8 cellular contexts compared by ENCODE assay signal in the genomic region with DNA sequence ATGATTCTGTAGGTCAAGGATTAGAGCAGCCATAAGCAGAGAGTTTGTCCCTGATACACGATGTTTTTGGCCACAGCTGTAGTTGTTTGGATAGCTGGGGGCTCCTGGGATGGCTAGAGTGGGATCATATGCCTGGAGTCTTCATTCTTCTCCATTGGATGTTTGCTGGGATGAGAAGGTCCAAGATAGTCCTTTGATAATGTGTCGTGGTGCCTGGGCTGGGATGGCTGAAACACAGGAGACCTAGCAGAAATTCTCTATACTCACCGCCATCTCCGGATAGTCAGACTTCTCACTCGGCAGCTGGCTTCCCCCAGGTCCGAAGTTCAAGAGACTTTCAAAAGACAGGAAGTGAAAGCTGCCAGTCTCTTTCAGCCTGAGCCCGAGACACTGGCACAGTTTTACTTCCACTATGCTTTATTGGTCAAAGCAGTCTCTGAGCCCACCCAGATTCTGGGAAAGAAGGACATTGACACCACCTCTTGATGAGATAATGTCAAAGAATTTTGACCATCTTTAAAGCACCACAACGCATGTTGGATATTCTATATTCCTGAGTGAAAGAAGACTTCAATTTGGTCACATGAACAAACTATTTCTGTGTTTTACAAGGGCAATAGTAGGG. TPM values are rescaled to one million over a fixed set of nuclear protein-coding genes. Genes with fewer than 3 reads are reported as not detected.
DNase-seq lines count a peak whose midpoint lies in the region; ATAC-seq and TF ChIP-seq lines count a peak whose summit lies in the region.

No MANE protein-coding gene starts in this region.

- H3K27me3 ChIP-seq in DOHH2 (ENCODE audit: control insufficient read depth, low read length) (peaks cover 16% of the 10 kb centered on the region), body of pancreas (no peaks in the 10 kb centered on the region), neutrophil (no peaks in the 10 kb centered on the region)

- no peak for TF ChIP-seq CTCF in DOHH2 (IDR thresholded peaks at IDR 0.05; ENCODE audit: low read depth, low read length, poor library complexity, severe bottlenecking)
- TF ChIP-seq CTCF in body of pancreas (IDR thresholded peaks at IDR 0.05), result no peak
- no peak for TF ChIP-seq CTCF in neutrophil (IDR thresholded peaks at IDR 0.05)

- H3K4me3 ChIP-seq in DOHH2 (ENCODE audit: low read length), result peak overlapping the region; percentile 12; the same call in 1 of the 2 replicates
- H3K4me3 ChIP-seq in body of pancreas, result no peak overlapping the region
- H3K4me3 ChIP-seq in neutrophil (ENCODE audit: low read depth in 1 of 2, low read length in 1 of 2), result peak overlapping the region; percentile 50 to 52

- H3K36me3 ChIP-seq in DOHH2 (ENCODE audit: control insufficient read depth, low read length) (no peaks in the 10 kb centered on the region), body of pancreas (replicated peaks in 1 of 2; ENCODE audit: insufficient read depth in 1 of 2, low read depth in 2 of 2) (no peaks in the 10 kb centered on the region), neutrophil (no peaks in the 10 kb centered on the region)

- H3K4me1 ChIP-seq in DOHH2 (ENCODE audit: control insufficient read depth, low read length), result peaks cover 7% of the 10 kb centered on the region
- H3K4me1 ChIP-seq in body of pancreas, result no peaks in the 10 kb centered on the region
- H3K4me1 ChIP-seq in neutrophil (ENCODE audit: control insufficient read depth in 1 of 2, insufficient read depth in 1 of 2, low read depth in 1 of 2, low read length in 1 of 2), result peaks cover 21 to 25% of the 10 kb centered on the region in 2 experiments

- peak overlapping the region; percentile 45 for H3K4me2 ChIP-seq in DOHH2 (ENCODE audit: low read length)

- H3K9me2 ChIP-seq in DOHH2 (replicated peaks; ENCODE audit: control insufficient read depth, low read length), result no peaks in the 10 kb centered on the region

- peak; percentile 57 to 73 (median 71) for DNase-seq in body of pancreas
- no peak for DNase-seq in activated naive CD4-positive, alpha-beta T cell treated with Interleukin-2 at 50 U/mL for 16 hours
- no peak for DNase-seq in activated CD4-positive, CD25-positive, alpha-beta regulatory T cell (lab: John Stamatoyannopoulos, UW)
- DNase-seq in activated effector memory CD4-positive, alpha-beta T cell treated with anti-CD3 and anti-CD28 coated beads, Interleukin-2, amount 50 U/mL, for 16 hours, result no peak

- WGBS in body of pancreas, 2 donors, result 21 to 30% methylated on average over 8 of the region's 8 CpGs

- H3K79me2 ChIP-seq in DOHH2 (ENCODE audit: control insufficient read depth, low read length), result no peaks in the 10 kb centered on the region

- no peaks in the 10 kb centered on the region for H4K20me1 ChIP-seq in DOHH2 (ENCODE audit: control insufficient read depth, insufficient read depth, low read depth, low read length)

- ATAC-seq in GM19452 (IDR thresholded peaks at IDR 0.05; ENCODE audit: unreplicated experiment), result peak; percentile 95
- ATAC-seq in HG03442 (IDR thresholded peaks at IDR 0.05; ENCODE audit: unreplicated experiment), result peak; percentile 90
- peak; percentile 85 for ATAC-seq in body of pancreas

- H3F3A ChIP-seq in DOHH2 (ENCODE audit: control insufficient read depth, insufficient read depth), result no peaks in the 10 kb centered on the region

- peak in 2 of 3 donors; percentile 29 to 30 for TF ChIP-seq POLR2A in body of pancreas (IDR thresholded peaks at IDR 0.05)

- no peaks in the 10 kb centered on the region for H3K9me3 ChIP-seq in DOHH2 (ENCODE audit: control insufficient read depth, insufficient read depth, low read length)
- H3K9me3 ChIP-seq in body of pancreas, result no peaks in the 10 kb centered on the region
- no peaks in the 10 kb centered on the region for H3K9me3 ChIP-seq in neutrophil

- intact Hi-C loops in body of pancreas (cut with DNase I), result no loop called here

- H3K27ac ChIP-seq in DOHH2 (ENCODE audit: low read depth, low read length) (no peak overlapping the region), body of pancreas (peak overlapping the region in 3 of 4 donors; percentile 14 to 45 (median 28)), neutrophil (peak overlapping the region; percentile 75)

RNA-seq across cellular contexts. Expression of gene MARCKS, which starts 16.0 kb away (rescaled TPM):
- total RNA-seq in body of pancreas, result 100 to 1,000 TPM in 1 of 2 donors, 10 to 100 TPM in 1; 68.5 to 109 TPM

Comparison
In these comparisons a context has a peak if more than half of its experiments do, and no peak if none do; other contexts are left out.
1. H3K4me3 ChIP-seq: peak in DOHH2 (single experiment) and neutrophil (2 of 2); none in body of pancreas (0 of 2).
2. DNase-seq: peak in body of pancreas (4 of 4); none in activated naive CD4-positive, alpha-beta T cell treated with Interleukin-2 at 50 U/mL for 16 hours (single experiment), activated CD4-positive, CD25-positive, alpha-beta regulatory T cell (0 of 4) and activated effector memory CD4-positive, alpha-beta T cell treated with anti-CD3 and anti-CD28 coated beads, Interleukin-2, amount 50 U/mL, for 16 hours (single experiment).
3. Peak in every context shown above with its lines, with median percentiles within 50 percentile points of each other: ATAC-seq.